Comparison of ENCODE assay signal across 9 cellular contexts in the genomic region with DNA sequence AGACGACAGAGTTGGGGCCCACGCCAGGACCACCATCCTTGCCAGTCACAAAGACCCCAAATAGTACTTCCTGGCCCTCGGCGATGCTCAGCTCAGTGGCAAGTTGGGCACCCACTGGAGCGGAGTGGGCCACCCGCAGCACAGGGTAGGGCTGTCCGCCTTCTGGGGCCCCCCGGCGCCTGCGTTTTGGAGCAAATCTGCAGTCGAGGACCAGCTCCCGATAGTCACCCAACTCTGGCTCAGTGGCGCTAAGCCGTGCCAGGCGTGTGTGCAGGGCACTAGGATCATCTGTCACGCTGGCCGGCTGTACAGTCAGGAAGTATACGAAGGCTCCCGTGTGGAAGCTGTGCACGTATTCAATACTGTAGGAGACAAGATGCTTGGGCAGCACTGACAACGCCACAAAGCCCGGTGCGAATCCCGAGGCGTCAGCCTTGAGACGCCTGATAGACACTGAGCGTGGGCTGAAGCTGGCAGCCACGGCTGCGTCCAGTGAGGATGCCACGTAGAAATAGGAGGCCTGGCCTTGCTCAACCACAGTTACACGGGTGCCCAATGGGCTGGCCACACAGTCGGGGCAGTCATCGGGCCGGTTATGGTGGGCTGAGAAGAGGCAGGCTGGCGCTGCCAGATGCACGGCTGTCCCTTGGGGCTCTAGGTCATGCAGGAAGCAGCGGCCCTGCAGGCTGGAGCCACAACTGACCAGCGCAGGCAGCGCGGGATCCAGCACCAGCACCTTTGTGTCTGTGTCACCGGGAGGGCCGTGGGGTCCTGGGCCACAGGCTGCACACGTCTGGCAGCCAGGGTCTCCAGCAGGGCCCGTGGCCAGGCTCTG. TPM values are rescaled to one million over a fixed set of nuclear protein-coding genes. Genes with fewer than 3 reads are reported as not detected.
DNase-seq lines count a peak whose midpoint lies in the region; ATAC-seq and TF ChIP-seq lines count a peak whose summit lies in the region.
"Had no signal": no experiment of that assay in that cellular context is flagged by ENCODE, and none has a peak within 500 bp of the region (broad histone marks: within the 10 kb centered on the region; RNA-seq: fewer than 3 reads in every experiment).

No MANE protein-coding gene starts in this region.

- no peak overlapping the region for H2AFZ ChIP-seq in hepatocyte

- no peaks in the 10 kb centered on the region for H3K27me3 ChIP-seq in heart left ventricle
- no peaks in the 10 kb centered on the region for H3K27me3 ChIP-seq in hepatocyte
- H3K27me3 ChIP-seq in vagina, result no peaks in the 10 kb centered on the region
- H3K27me3 ChIP-seq: uterus had no signal

- H3K36me3 ChIP-seq in heart left ventricle, result no peaks in the 10 kb centered on the region
- H3K36me3 ChIP-seq in hepatocyte (replicated peaks; ENCODE audit: insufficient read depth, low read depth), result no peaks in the 10 kb centered on the region
- H3K36me3 ChIP-seq in vagina, result peaks cover 0 to 6% of the 10 kb centered on the region in 2 donors
- H3K36me3 ChIP-seq: uterus had no signal

- intact Hi-C loops in heart left ventricle (cut with DNase I), result loop anchor here in 6 of 10 donors (1.0 to 10.0 kb wide), 9 partner anchors 45 to 358 kb away; a partner anchor contains a TSS
- intact Hi-C loops in Right ventricle myocardium superior (cut with DNase I), result loop anchor here (5.0 kb wide), 1 partner anchor 100 kb away; a partner anchor contains a TSS
- intact Hi-C loops in vagina (cut with DNase I), result no loop called here

- no peak for TF ChIP-seq CTCF in heart left ventricle (IDR thresholded peaks at IDR 0.05)
- no peak for TF ChIP-seq CTCF in hepatocyte (IDR thresholded peaks at IDR 0.05; ENCODE audit: poor library complexity)
- TF ChIP-seq CTCF in vagina (IDR thresholded peaks at IDR 0.05), result no peak

- TF ChIP-seq POLR2A in heart left ventricle (IDR thresholded peaks at IDR 0.05), result no peak
- TF ChIP-seq POLR2A in vagina (IDR thresholded peaks at IDR 0.05), result no peak

- DNase-seq in heart left ventricle (no peak), Right ventricle myocardium superior (no peak), hepatocyte (ENCODE audit: low spot score) (no peak), vagina (ENCODE audit: extremely low spot score in 2 of 2) (no peak), ecto neural progenitor cell (ENCODE audit: low spot score) (no peak)
- DNase-seq in stimulated activated CD4-positive, alpha-beta T cell treated with anti-CD3 and anti-CD28 coated beads, Interleukin-12 subunit alpha, Interleukin-12 subunit beta, amount 100 ng/mL, for 4 hours, result no peak
- DNase-seq: MM.1S, NCI-H524 had no signal

- H3K4me1 ChIP-seq in heart left ventricle, result peaks cover 6 to 43% (median 28%) of the 10 kb centered on the region in 12 donors
- H3K4me1 ChIP-seq in hepatocyte (ENCODE audit: insufficient read depth), result peaks cover 36% of the 10 kb centered on the region
- peaks cover 66% of the 10 kb centered on the region for H3K4me1 ChIP-seq in vagina
- H3K4me1 ChIP-seq: uterus had no signal

- no peak for ATAC-seq in heart left ventricle
- ATAC-seq in Right ventricle myocardium superior (ENCODE audit: poor library complexity), result no peak

- H3K4me3 ChIP-seq in heart left ventricle, result peak overlapping the region in 10 of 12 donors; percentile 22 to 62 (median 50)
- H3K4me3 ChIP-seq in hepatocyte, result no peak overlapping the region
- H3K4me3 ChIP-seq in vagina, result peak overlapping the region in 1 of 2 donors; percentile 40

- no peaks in the 10 kb centered on the region for H3K9me2 ChIP-seq in hepatocyte (replicated peaks; ENCODE audit: insufficient read depth)

- H3K27ac ChIP-seq in heart left ventricle, result peak overlapping the region in 6 of 12 donors; percentile 26 to 84 (median 63)
- no peak overlapping the region for H3K27ac ChIP-seq in hepatocyte
- H3K27ac ChIP-seq in vagina, result peak overlapping the region; percentile 73

- H3K79me2 ChIP-seq in hepatocyte, result no peaks in the 10 kb centered on the region

- H4K20me1 ChIP-seq in hepatocyte (ENCODE audit: insufficient read depth, poor library complexity, severe bottlenecking), result no peaks in the 10 kb centered on the region

- WGBS in heart left ventricle, 4 donors, result 83 to 94% (median 90%) methylated on average over 20 to 44 of the region's 44 CpGs
- WGBS in hepatocyte (ENCODE audit: low lambda C conversion rate, missing lambda C conversion rate), result 95% methylated on average over 44 of the region's 44 CpGs

- peak overlapping the region; percentile 67 for H3K4me2 ChIP-seq in hepatocyte

- no peaks in the 10 kb centered on the region for H3K9me3 ChIP-seq in heart left ventricle
- H3K9me3 ChIP-seq in hepatocyte (ENCODE audit: low read depth), result no peaks in the 10 kb centered on the region
- H3K9me3 ChIP-seq in vagina, result no peaks in the 10 kb centered on the region
- H3K9me3 ChIP-seq: uterus had no signal

RNA-seq across cellular contexts. Expression of a gene that starts 0.9 kb away (rescaled TPM):
- 1 to 10 TPM in 8 of 9 donors, under 1 TPM in 1; 0.79 to 8.9 (median 1.8) TPM for total RNA-seq in heart left ventricle
- 1 to 10 TPM; 1.0 to 2.5 TPM for polyA plus RNA-seq in heart left ventricle
- total RNA-seq in Right ventricle myocardium superior, result 1.5 TPM
- 7.5 and 8.7 TPM in 2 replicates for total RNA-seq in hepatocyte
- 5.3 and 12.1 TPM in 2 replicates for polyA plus RNA-seq in hepatocyte
- 38.1 TPM for total RNA-seq in vagina

RNA-seq across cellular contexts. Expression of a gene that starts 26.9 kb away (rescaled TPM):
- total RNA-seq in heart left ventricle (10 to 100 TPM in 2 of 9 donors, 1 to 10 TPM in 7; 4.8 to 13.0 (median 7.7) TPM), Right ventricle myocardium superior (7.8 TPM), hepatocyte (10.7 and 13.6 TPM in 2 replicates), vagina (10.6 TPM)
- polyA plus RNA-seq in heart left ventricle (10 to 100 TPM in 1 of 2 donors, 1 to 10 TPM in 1; 5.2 to 16.3 TPM), hepatocyte (9.5 and 11.5 TPM in 2 replicates)

RNA-seq across cellular contexts. Expression of a gene that starts 33.0 kb away (rescaled TPM):
- total RNA-seq in heart left ventricle (not detected), Right ventricle myocardium superior (not detected), hepatocyte (3.5 and 3.9 TPM in 2 replicates), vagina (not detected)
- polyA plus RNA-seq in heart left ventricle (not detected), hepatocyte (2.0 and 2.7 TPM in 2 replicates)

RNA-seq across cellular contexts. Expression of a gene that starts 37.2 kb away (rescaled TPM):
- total RNA-seq in heart left ventricle, result 10 to 100 TPM; 21.1 to 41.4 (median 32.6) TPM
- 10 to 100 TPM; 27.6 to 75.1 TPM for polyA plus RNA-seq in heart left ventricle
- 43.0 TPM for total RNA-seq in Right ventricle myocardium superior
- total RNA-seq in hepatocyte, result 59.6 and 69.0 TPM in 2 replicates
- 47.2 and 78.5 TPM in 2 replicates for polyA plus RNA-seq in hepatocyte
- 71.5 TPM for total RNA-seq in vagina

RNA-seq across cellular contexts. Expression of a gene that starts 46.4 kb away (rescaled TPM):
- total RNA-seq in heart left ventricle (1 to 10 TPM in 3 of 9 donors, under 1 TPM in 5, not detected in 1; 0.37 to 6.3 (median 0.99) TPM), Right ventricle myocardium superior (1.7 TPM), hepatocyte (2.5 and 4.9 TPM in 2 replicates), vagina (17.4 TPM)
- polyA plus RNA-seq in heart left ventricle (1 to 10 TPM in 1 of 2 donors, under 1 TPM in 1; 0.72 to 1.3 TPM), hepatocyte (3.1 and 6.6 TPM in 2 replicates)
